12 cellular contexts compared by ENCODE assay signal in the genomic region with DNA sequence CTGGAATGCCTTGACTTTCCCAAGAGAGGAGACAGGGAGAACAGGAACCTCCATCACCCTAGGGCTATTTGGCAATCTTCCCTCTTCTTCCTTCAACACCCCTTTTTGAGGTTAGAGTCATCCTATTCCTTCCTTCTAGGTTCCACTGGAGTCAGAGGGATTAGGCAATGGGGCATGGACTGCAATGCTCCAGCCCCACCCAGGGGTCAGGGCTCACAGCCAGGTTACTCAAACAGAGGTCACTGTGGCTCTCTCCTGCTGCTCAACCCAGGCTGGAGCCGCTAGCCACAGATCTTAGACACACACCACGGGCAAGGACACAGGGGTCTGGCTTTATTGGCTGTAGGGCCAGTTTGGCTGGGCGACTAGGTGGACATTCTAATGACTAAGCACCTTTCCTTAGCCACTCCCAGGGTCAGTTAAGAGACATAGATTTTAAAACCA.
A peak's percentile ranks its signal among the peaks of the same experiment; 100 is the strongest.
DNase-seq lines count a peak whose midpoint lies in the region; ATAC-seq, FAIRE-seq and TF ChIP-seq lines count a peak whose summit lies in the region.
"Had no signal": no experiment of that assay in that cellular context is flagged by ENCODE, and none has a peak within 500 bp of the region (broad histone marks: within the 10 kb centered on the region; RNA-seq: fewer than 3 reads in every experiment).

No MANE protein-coding gene starts in this region.

- FAIRE-seq in A549 (lab: Jason Lieb, UNC), result peak; percentile 72
- peak; percentile 89 for FAIRE-seq in HepG2 (lab: Jason Lieb, UNC)

- H3K4me2 ChIP-seq in A549 (peak overlapping the region; percentile 71), mammary epithelial cell (ENCODE audit: insufficient read depth, low read depth, low read length) (peak overlapping the region; percentile 9), HepG2 (ENCODE audit: low read depth, low read length) (peak overlapping the region; percentile 82)

- dilution Hi-C loops in mammary epithelial cell (cut with HindIII; ENCODE audit: low sequenced_read_pairs), result no loop called here

- BruUV-seq in mammary epithelial cell (replicated peaks; lab: Mats Ljungman, UMichigan) (no TSS peak), HepG2 (replicated peaks; lab: Mats Ljungman, UMichigan) (no TSS peak)

- H4K20me1 ChIP-seq in mammary epithelial cell (ENCODE audit: insufficient read depth, low read length) (no peaks in the 10 kb centered on the region), HepG2 (ENCODE audit: insufficient read depth, low read length) (no peaks in the 10 kb centered on the region)

- H3K79me2 ChIP-seq in mammary epithelial cell (ENCODE audit: insufficient read depth, low read length) (no peaks in the 10 kb centered on the region), HepG2 (ENCODE audit: insufficient read depth, low read length) (no peaks in the 10 kb centered on the region)

- no peaks in the 10 kb centered on the region for H3K36me3 ChIP-seq in mammary epithelial cell (ENCODE audit: insufficient read depth, low read length)
- H3K36me3 ChIP-seq in HepG2 (replicated peaks in 1 of 2; ENCODE audit: control insufficient read depth in 1 of 2, insufficient read depth in 2 of 2, low read length in 2 of 2), result no peaks in the 10 kb centered on the region
- H3K36me3 ChIP-seq: esophagus squamous epithelium had no signal

- H3K4me1 ChIP-seq in A549 (peaks cover 41% of the 10 kb centered on the region), mammary epithelial cell (ENCODE audit: insufficient read depth, low read length) (peaks cover 24% of the 10 kb centered on the region), HepG2 (ENCODE audit: insufficient read depth, low read length) (peaks cover 79% of the 10 kb centered on the region)

- intact Hi-C loops in mammary epithelial cell (cut with micrococcal nuclease) (no loop called here), HepG2 (cut with micrococcal nuclease; ENCODE audit: unreplicated experiment) (loop anchor here (1.0 to 2.0 kb wide), 4 partner anchors 14 to 345 kb away; no protein-coding TSS in a partner anchor)

- POLR2A ChIA-PET in A549 (lab: Yijun Ruan, JAX), result interaction anchor here (1.0 to 1.6 kb wide), 2 partner anchors 14 to 145 kb away, joined by 3 to 6 read pairs; a partner anchor contains a TSS
- POLR2A ChIA-PET in HepG2 (lab: Yijun Ruan, JAX), result interaction anchor here (0.9 to 2.2 kb wide), 4 partner anchors 15 to 145 kb away, joined by 3 to 9 read pairs (median 6); a partner anchor contains a TSS

- CTCF ChIA-PET in A549 (lab: Yijun Ruan, JAX), result interaction anchor here (1.3 kb wide), 1 partner anchor 23 kb away, joined by 3 read pairs; no protein-coding TSS in a partner anchor
- CTCF ChIA-PET in mammary epithelial cell (lab: Charles Lee; ENCODE audit: low non-redundant PET), result interaction anchor here (1.0 kb wide), 1 partner anchor 343 kb away, joined by 4 read pairs; no protein-coding TSS in a partner anchor
- CTCF ChIA-PET in HepG2 (lab: Yijun Ruan, JAX; ENCODE audit: low intra/inter-chr PET ratio, low total read pairs), result interaction anchor here (1.5 kb wide), 1 partner anchor 273 kb away, joined by 3 read pairs; no protein-coding TSS in a partner anchor

- in situ Hi-C loops in mammary epithelial cell (cut with MboI; ENCODE audit: low sequenced_read_pairs in 2 of 2) (no loop called here), HepG2 (cut with HindIII; ENCODE audit: extremely low pct_ligation_motif_present, low pct_unique_long_range_greater_than_20kb) (loop anchor here (10.0 kb wide), 1 partner anchor 145 kb away; a partner anchor contains a TSS)

- no peaks in the 10 kb centered on the region for H3K9me3 ChIP-seq in A549
- no peaks in the 10 kb centered on the region for H3K9me3 ChIP-seq in mammary epithelial cell (replicated peaks; ENCODE audit: insufficient read depth, low read length)
- H3K9me3 ChIP-seq in HepG2 (ENCODE audit: low read length), result no peaks in the 10 kb centered on the region
- H3K9me3 ChIP-seq: esophagus squamous epithelium had no signal

- H3K27me3 ChIP-seq in mammary epithelial cell (ENCODE audit: insufficient read depth, low read length) (no peaks in the 10 kb centered on the region), HepG2 (ENCODE audit: control insufficient read depth in 1 of 2, insufficient read depth in 2 of 2, low read length in 2 of 2) (no peaks in the 10 kb centered on the region)
- H3K27me3 ChIP-seq: esophagus squamous epithelium had no signal

- no peak overlapping the region for H3K9ac ChIP-seq in mammary epithelial cell (ENCODE audit: insufficient read depth, low read length)
- peak overlapping the region; percentile 54 for H3K9ac ChIP-seq in HepG2 (ENCODE audit: insufficient read depth, low read depth, low read length)

- TF ChIP-seq RAD21 in A549 (conservative IDR thresholded peaks at IDR 0.05 in 1 of 2, IDR thresholded peaks at IDR 0.05 in 1 of 2) (peak; percentile 40 to 58), HepG2 (CRISPR knock-in tag; IDR thresholded peaks at IDR 0.05) (peak; percentile 56; the same call in 1 of the 2 replicates)

- peak; percentile 76 to 80; a peak in 3 of 5 replicates for TF ChIP-seq EP300 in A549 (IDR thresholded peaks at IDR 0.05)
- peak; percentile 54 to 94; a peak in 3 of 4 replicates for TF ChIP-seq EP300 in HepG2 (IDR thresholded peaks at IDR 0.05; ENCODE audit: low read depth in 2 of 2, low read length in 2 of 2)
- TF ChIP-seq EP300 in HepG2 (CRISPR knock-in tag; IDR thresholded peaks at IDR 0.05; ENCODE audit: borderline replicate concordance), result peak; percentile 89

- peak overlapping the region; percentile 42 for H2AFZ ChIP-seq in mammary epithelial cell (ENCODE audit: low read depth, low read length)
- no peak overlapping the region for H2AFZ ChIP-seq in HepG2 (ENCODE audit: low read length)

- no peak for TF ChIP-seq POLR2A in A549 (IDR thresholded peaks at IDR 0.05; ENCODE audit: low read length)
- TF ChIP-seq POLR2A in HepG2 (IDR thresholded peaks at IDR 0.05; ENCODE audit: insufficient read depth in 1 of 2, low read depth in 2 of 2, low read length in 2 of 2), result peak; percentile 34 to 38; a peak in 2 of 4 replicates

- H3K27ac ChIP-seq in A549 (peak overlapping the region; percentile 80 to 82), mammary epithelial cell (ENCODE audit: insufficient read depth, low read depth, low read length) (no peak overlapping the region), HepG2 (ENCODE audit: extremely low read length, insufficient read depth, low read length) (peak overlapping the region; percentile 91)

- ATAC-seq in A549 (peak; percentile 96 to 97), HepG2 (peak; percentile 95), GM21528 (IDR thresholded peaks at IDR 0.05; ENCODE audit: low FRiP score, unreplicated experiment) (no peak), GM21529 (IDR thresholded peaks at IDR 0.05; ENCODE audit: unreplicated experiment) (no peak)

- 5% methylated on average over 2 of the region's 3 CpGs for WGBS in A549 (ENCODE audit: missing lambda C conversion rate)
- 29% methylated on average over 3 of the region's 3 CpGs for WGBS in mammary epithelial cell (ENCODE audit: low coverage, missing lambda C conversion rate)
- WGBS in HepG2 (ENCODE audit: low lambda C conversion rate), result 6% methylated on average over 3 of the region's 3 CpGs

- H3K4me3 ChIP-seq in A549, result no peak overlapping the region
- no peak overlapping the region for H3K4me3 ChIP-seq in mammary epithelial cell (replicated peaks in 1 of 3; ENCODE audit: insufficient read depth in 1 of 3, low read depth in 2 of 3, low read length in 3 of 3)
- peak overlapping the region in 2 of 3 experiments; percentile 35 to 46; a peak in 3 of 6 replicates for H3K4me3 ChIP-seq in HepG2 (replicated peaks in 1 of 3; ENCODE audit: insufficient read depth in 1 of 3, low read depth in 2 of 3, low read length in 3 of 3)
- H3K4me3 ChIP-seq: esophagus squamous epithelium had no signal

- no peak for TF ChIP-seq CTCF in A549 (IDR thresholded peaks at IDR 0.05)
- no peak for TF ChIP-seq CTCF in mammary epithelial cell (conservative IDR thresholded peaks at IDR 0.05 in 1 of 2, IDR thresholded peaks at IDR 0.05 in 1 of 2; ENCODE audit: extremely low read depth in 1 of 2, insufficient read depth in 1 of 2, low read depth in 1 of 2, low read length in 2 of 2)
- peak; percentile 78 for TF ChIP-seq CTCF in HepG2 (CRISPR knock-in tag; IDR thresholded peaks at IDR 0.05)

- DNase-seq in A549 (ENCODE audit: low read depth in 1 of 2, low spot score in 1 of 2), result peak; percentile 55 to 92
- DNase-seq in HuH-7.5 (ENCODE audit: low spot score), result peak; percentile 57
- peak; percentile 75 for DNase-seq in mammary epithelial cell
- DNase-seq in HepG2 (ENCODE audit: low spot score), result peak; percentile 92
- DNase-seq in amniotic stem cell (lab: John Stamatoyannopoulos, UW), result no peak
- DNase-seq in nucleus accumbens (lab: John Stamatoyannopoulos, UW), result no peak
- DNase-seq: activated CD4-positive, alpha-beta T cell treated with anti-CD3 and anti-CD28 coated beads, Interleukin-2, amount 50 U/mL, for 4 hours; esophagus squamous epithelium; midbrain; NCI-H1092 had no signal

TF ChIP-seq in A549, 52 proteins besides CTCF, POLR2A, EP300 and RAD21 (continues in another document):
- TF ChIP-seq PHF8 (IDR thresholded peaks at IDR 0.05; ENCODE audit: borderline replicate concordance, low read depth) (no peak), FOXS1 (CRISPR knock-in tag; IDR thresholded peaks at IDR 0.05) (no peak), ZC3H11A (IDR thresholded peaks at IDR 0.05) (no peak), RARB (CRISPR knock-in tag; IDR thresholded peaks at IDR 0.05) (no peak), MAFK (IDR thresholded peaks at IDR 0.05; ENCODE audit: partially characterized antibody) (peak; percentile 84), RFX5 (IDR thresholded peaks at IDR 0.05) (no peak), GATA3 (IDR thresholded peaks at IDR 0.05; ENCODE audit: borderline replicate concordance) (peak; percentile 85), CEBPB (IDR thresholded peaks at IDR 0.05) (peak; percentile 88 to 97)
- TF ChIP-seq, protein P1, sequence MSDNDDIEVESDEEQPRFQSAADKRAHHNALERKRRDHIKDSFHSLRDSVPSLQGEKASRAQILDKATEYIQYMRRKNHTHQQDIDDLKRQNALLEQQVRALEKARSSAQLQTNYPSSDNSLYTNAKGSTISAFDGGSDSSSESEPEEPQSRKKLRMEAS (IDR thresholded peaks at IDR 0.05), result peak; percentile 58

TF ChIP-seq in HepG2, 621 proteins besides CTCF, POLR2A, EP300 and RAD21 (continues in another document):
- TF ChIP-seq MAFG (CRISPR knock-in tag; IDR thresholded peaks at IDR 0.05), result peak; percentile 52; the same call in 1 of the 2 replicates
- no peak for TF ChIP-seq MBNL3 (CRISPR knock-in tag; conservative IDR thresholded peaks at IDR 0.05)
- TF ChIP-seq ZNF644 (CRISPR knock-in tag; IDR thresholded peaks at IDR 0.05; ENCODE audit: low read depth), result peak; percentile 96
- no peak for TF ChIP-seq KLF9 (CRISPR knock-in tag; IDR thresholded peaks at IDR 0.05; ENCODE audit: low read depth)
- no peak for TF ChIP-seq ZNF530 (CRISPR knock-in tag; IDR thresholded peaks at IDR 0.05; ENCODE audit: low read depth)
- TF ChIP-seq NFE2 (CRISPR knock-in tag; IDR thresholded peaks at IDR 0.05), result peak; percentile 73
- no peak for TF ChIP-seq RAD51 (IDR thresholded peaks at IDR 0.05; ENCODE audit: borderline replicate concordance)
- TF ChIP-seq NCOA5 (CRISPR knock-in tag; IDR thresholded peaks at IDR 0.05), result no peak; the same call in 1 of the 2 replicates
- TF ChIP-seq GZF1 (CRISPR knock-in tag; IDR thresholded peaks at IDR 0.05), result no peak
- TF ChIP-seq KDM5B (CRISPR knock-in tag; IDR thresholded peaks at IDR 0.05; ENCODE audit: borderline replicate concordance), result peak; percentile 63; the same call in 1 of the 2 replicates

Comparison
In these comparisons a context has a peak if more than half of its experiments do, and no peak if none do; other contexts are left out.
1. ATAC-seq: peak in A549 (2 of 2) and HepG2 (single experiment); none in GM21528 (single experiment) and GM21529 (single experiment).
2. DNase-seq: peak in A549 (2 of 2), HuH-7.5 (single experiment), mammary epithelial cell (single experiment) and HepG2 (single experiment); none in amniotic stem cell (single experiment) and nucleus accumbens (0 of 56).
3. H3K4me2 ChIP-seq: peak in every context shown above with its lines; median percentile 82 in HepG2; 71 in A549; 9 in mammary epithelial cell.
4. H3K4me3 ChIP-seq: peak in HepG2 (2 of 3); none in A549 (single experiment) and mammary epithelial cell (0 of 3).